In the genomic region with DNA sequence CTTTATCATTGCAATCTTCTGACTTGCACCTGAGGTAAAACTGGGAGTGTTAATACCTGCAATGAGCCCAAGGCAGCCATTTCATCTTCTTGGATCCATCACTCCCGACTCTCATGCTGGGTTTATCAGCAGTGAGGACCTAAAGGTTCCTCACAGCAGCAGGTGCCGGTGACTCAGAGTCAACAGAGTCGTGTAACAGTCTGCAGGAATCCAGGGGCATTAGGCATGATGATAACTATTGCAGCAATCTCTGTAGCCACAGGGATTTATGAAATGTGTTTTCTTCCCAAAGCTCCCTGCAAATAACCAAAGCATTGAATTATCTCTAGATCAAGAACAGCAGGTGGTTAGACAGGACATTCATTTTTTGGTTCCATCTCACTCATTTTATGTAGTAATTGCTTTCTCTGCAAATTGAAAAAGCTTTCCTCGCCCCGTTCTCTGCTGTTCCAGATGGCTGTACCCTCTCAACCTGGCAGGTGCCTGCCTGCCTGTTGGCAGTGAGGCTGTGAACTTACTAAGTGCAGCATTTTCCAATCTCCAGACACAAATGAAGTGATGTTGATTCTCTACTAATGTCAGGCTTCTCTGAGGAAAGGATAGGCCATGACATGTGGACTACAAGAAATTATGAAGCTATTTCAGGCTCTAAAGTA, we compare ENCODE assay signal across 21 cellular contexts. TPM values are rescaled to one million over a fixed set of nuclear protein-coding genes. Genes with fewer than 3 reads are reported as not detected.
A peak's percentile ranks its signal among the peaks of the same experiment; 100 is the strongest.
DNase-seq lines count a peak whose midpoint lies in the region; ATAC-seq and TF ChIP-seq lines count a peak whose summit lies in the region.
"Had no signal": no experiment of that assay in that cellular context is flagged by ENCODE, and none has a peak within 500 bp of the region (broad histone marks: within the 10 kb centered on the region; RNA-seq: fewer than 3 reads in every experiment).

No MANE protein-coding gene starts in this region.

- TF ChIP-seq CTCF in neural cell (IDR thresholded peaks at IDR 0.05; ENCODE audit: poor library complexity, severe bottlenecking) (no peak), gastroesophageal sphincter (IDR thresholded peaks at IDR 0.05) (no peak), nephron progenitor cell (IDR thresholded peaks at IDR 0.05) (no peak)

- no peaks in the 10 kb centered on the region for H3F3A ChIP-seq in neural cell (ENCODE audit: insufficient read depth, low read length, poor library complexity, severe bottlenecking)

- H3K4me3 ChIP-seq in neural cell (ENCODE audit: low read length) (no peak overlapping the region), gastroesophageal sphincter (no peak overlapping the region)
- H3K4me3 ChIP-seq: sigmoid colon, stomach, uterus had no signal

- no peaks in the 10 kb centered on the region for H3K9me3 Mint-ChIP-seq in activated CD4-positive, alpha-beta T cell treated with anti-CD3 and anti-CD28 coated beads, Interleukin-2, amount 10 ng/mL, durations not matched to agents 24 days and 14 days
- H3K9me3 Mint-ChIP-seq in nephron progenitor cell: peaks cover 7% of the 10 kb centered on the region
- H3K9me3 Mint-ChIP-seq: activated B cell treated with CpG ODN at 0.5 μM for 24 hours; activated T-helper 2 cell treated with anti-CD3 and anti-CD28 coated beads, Interferon-gamma antibody, Interleukin-2, Interleukin-4, amounts not matched to agents 10 μg/mL and 5 μg/mL and 100 μg/mL, durations not matched to agents 14 hours and 24 hours and 36 hours had no signal

- H3K27me3 ChIP-seq in neural cell (ENCODE audit: insufficient read depth, low read depth, low read length) (no peaks in the 10 kb centered on the region), gastroesophageal sphincter (no peaks in the 10 kb centered on the region)
- H3K27me3 ChIP-seq: sigmoid colon, uterus had no signal

- H3K27ac Mint-ChIP-seq in activated CD4-positive, alpha-beta T cell treated with anti-CD3 and anti-CD28 coated beads, Interleukin-2, amount 10 ng/mL, durations not matched to agents 24 days and 14 days: no peak overlapping the region
- no peak overlapping the region for H3K27ac Mint-ChIP-seq in nephron progenitor cell
- H3K27ac Mint-ChIP-seq: activated B cell treated with CpG ODN at 0.5 μM for 24 hours; activated CD8-positive, alpha-beta T cell treated with anti-CD3 and anti-CD28 coated beads, Interleukin-2, amount 10 ng/mL, durations not matched to agents 7 days and 5 days; activated T-helper 2 cell treated with anti-CD3 and anti-CD28 coated beads, Interferon-gamma antibody, Interleukin-2, Interleukin-4, amounts not matched to agents 10 μg/mL and 5 μg/mL and 100 μg/mL, durations not matched to agents 14 hours and 24 hours and 36 hours; T-helper 17 cell had no signal

- H3K36me3 ChIP-seq in neural cell (ENCODE audit: insufficient read depth, low read length): no peaks in the 10 kb centered on the region
- H3K36me3 ChIP-seq in gastroesophageal sphincter: no peaks in the 10 kb centered on the region
- H3K36me3 ChIP-seq: sigmoid colon, stomach, uterus had no signal

- H4K20me1 ChIP-seq in neural cell (ENCODE audit: insufficient read depth): no peaks in the 10 kb centered on the region

- intact Hi-C loops in activated CD4-positive, alpha-beta T cell treated with anti-CD3 and anti-CD28 coated beads, Interleukin-2, amount 10 ng/mL, durations not matched to agents 24 days and 14 days (cut with micrococcal nuclease): no loop called here

- H3K79me2 ChIP-seq in neural cell (replicated peaks; ENCODE audit: insufficient read depth, low read length): no peaks in the 10 kb centered on the region

- no peak overlapping the region for H3K27ac ChIP-seq in neural cell (ENCODE audit: low read length)
- H3K27ac ChIP-seq in gastroesophageal sphincter: no peak overlapping the region
- H3K27ac ChIP-seq: sigmoid colon, stomach, uterus had no signal

- H3K4me1 ChIP-seq in gastroesophageal sphincter: no peaks in the 10 kb centered on the region
- H3K4me1 ChIP-seq: sigmoid colon, stomach, uterus had no signal

- no peak for ATAC-seq in gastroesophageal sphincter
- ATAC-seq: activated CD8-positive, alpha-beta T cell treated with anti-CD3 and anti-CD28 coated beads, Interleukin-2, amount 10 ng/mL, durations not matched to agents 7 days and 5 days; left lobe of liver; T-helper 17 cell had no signal

- TF ChIP-seq EP300 in neural cell (conservative IDR thresholded peaks at IDR 0.05; ENCODE audit: poor library complexity, severe bottlenecking) (no peak), gastroesophageal sphincter (IDR thresholded peaks at IDR 0.05) (no peak)

- DNase-seq in DMS 273 (lab: John Stamatoyannopoulos, UW; ENCODE audit: unreplicated experiment) (peak; percentile 67), NCI-H1105 (lab: John Stamatoyannopoulos, UW) (peak; percentile 41), SW480 (ENCODE audit: low spot score) (peak; percentile 45), nephron progenitor cell (no peak)
- DNase-seq in activated CD4-positive, alpha-beta T cell treated with anti-CD3 and anti-CD28 coated beads, Interleukin-2, amount 10 ng/mL, durations not matched to agents 24 days and 14 days: no peak
- DNase-seq in activated CD8-positive, alpha-beta memory T cell treated with anti-CD3 and anti-CD28 coated beads, Interleukin-2, amount 50 U/mL, for 48 hours: no peak
- DNase-seq: activated B cell treated with CpG ODN at 0.5 μM for 24 hours; activated CD8-positive, alpha-beta T cell treated with anti-CD3 and anti-CD28 coated beads, Interleukin-2, amount 10 ng/mL, durations not matched to agents 7 days and 5 days; central memory CD4-positive, alpha-beta T cell; NCI-H1436; occipital lobe; SIG-M5; sigmoid colon; stimulated activated CD4-positive, alpha-beta T cell treated with anti-CD3 and anti-CD28 coated beads, Interleukin-2, amount 100 ng/mL, for 24 hours; stomach; T-helper 17 cell; uterus had no signal

- 68% methylated on average over 4 of the region's 5 CpGs; no CpG with 5 or more reads in 1 of the 2 donors for WGBS in gastroesophageal sphincter (ENCODE audit: low coverage in 1 of 2), 2 donors

- H3K9ac ChIP-seq in neural cell (ENCODE audit: low read length): no peak overlapping the region

- H3K36me3 Mint-ChIP-seq in activated CD4-positive, alpha-beta T cell treated with anti-CD3 and anti-CD28 coated beads, Interleukin-2, amount 10 ng/mL, durations not matched to agents 24 days and 14 days (ENCODE audit: low read depth): no peaks in the 10 kb centered on the region
- H3K36me3 Mint-ChIP-seq in nephron progenitor cell (ENCODE audit: low read depth): no peaks in the 10 kb centered on the region

- no peak for TF ChIP-seq RAD21 in neural cell (conservative IDR thresholded peaks at IDR 0.05)

- no peak for TF ChIP-seq POLR2A in gastroesophageal sphincter (IDR thresholded peaks at IDR 0.05)

- H2AFZ ChIP-seq in neural cell (ENCODE audit: low read depth, low read length): no peak overlapping the region

- no peaks in the 10 kb centered on the region for H3K27me3 Mint-ChIP-seq in activated CD4-positive, alpha-beta T cell treated with anti-CD3 and anti-CD28 coated beads, Interleukin-2, amount 10 ng/mL, durations not matched to agents 24 days and 14 days
- H3K27me3 Mint-ChIP-seq in nephron progenitor cell (ENCODE audit: low read depth, poor library complexity): peaks cover 21% of the 10 kb centered on the region
- H3K27me3 Mint-ChIP-seq: activated B cell treated with CpG ODN at 0.5 μM for 24 hours, T-helper 17 cell had no signal

- H3K9me2 ChIP-seq in neural cell (ENCODE audit: insufficient read depth, low read length): no peaks in the 10 kb centered on the region

- H3K4me1 Mint-ChIP-seq in activated CD4-positive, alpha-beta T cell treated with anti-CD3 and anti-CD28 coated beads, Interleukin-2, amount 10 ng/mL, durations not matched to agents 24 days and 14 days: no peaks in the 10 kb centered on the region
- peaks cover 6% of the 10 kb centered on the region for H3K4me1 Mint-ChIP-seq in nephron progenitor cell
- H3K4me1 Mint-ChIP-seq: activated B cell treated with CpG ODN at 0.5 μM for 24 hours had no signal

- no peak overlapping the region for H3K4me3 Mint-ChIP-seq in activated CD4-positive, alpha-beta T cell treated with anti-CD3 and anti-CD28 coated beads, Interleukin-2, amount 10 ng/mL, durations not matched to agents 24 days and 14 days
- H3K4me3 Mint-ChIP-seq in nephron progenitor cell: no peak overlapping the region
- H3K4me3 Mint-ChIP-seq: activated B cell treated with CpG ODN at 0.5 μM for 24 hours; activated CD8-positive, alpha-beta T cell treated with anti-CD3 and anti-CD28 coated beads, Interleukin-2, amount 10 ng/mL, durations not matched to agents 7 days and 5 days; T-helper 17 cell had no signal

- H3K9me3 ChIP-seq in neural cell (ENCODE audit: low read length) (no peaks in the 10 kb centered on the region), gastroesophageal sphincter (no peaks in the 10 kb centered on the region)
- H3K9me3 ChIP-seq: sigmoid colon, stomach, uterus had no signal

- H3K4me2 ChIP-seq in neural cell (ENCODE audit: low read length): no peak overlapping the region

TF ChIP-seq in neural cell, 6 proteins besides CTCF, POLR2A, EP300 and RAD21 (continues in another document):
- TF ChIP-seq SMC3 (conservative IDR thresholded peaks at IDR 0.05; ENCODE audit: poor library complexity): no peak
- TF ChIP-seq MXI1 (conservative IDR thresholded peaks at IDR 0.05; ENCODE audit: poor library complexity, severe bottlenecking): no peak
- TF ChIP-seq POLR2AphosphoS5 (IDR thresholded peaks at IDR 0.05): peak; percentile 65
- TF ChIP-seq EZH2 (IDR thresholded peaks at IDR 0.05; ENCODE audit: borderline replicate concordance, insufficient read depth, low read length, poor library complexity, severe bottlenecking): no peak

RNA-seq across cellular contexts. Expression of a gene that starts 48.1 kb away (rescaled TPM):
- 180 and 184 TPM in 2 replicates for polyA plus RNA-seq in neural cell
- polyA minus RNA-seq in neural cell: 96.4 and 115 TPM in 2 replicates
- total RNA-seq in gastroesophageal sphincter: 10 to 100 TPM in 3 of 4 donors, 1 to 10 TPM in 1; 6.5 to 50.5 (median 25.2) TPM
- total RNA-seq in activated CD4-positive, alpha-beta T cell treated with anti-CD3 and anti-CD28 coated beads, Interleukin-2, amount 10 ng/mL, durations not matched to agents 24 days and 14 days: 0.19 TPM in 1 of 2 replicates, not detected in the other
- total RNA-seq: activated B cell treated with CpG ODN at 0.5 μM for 24 hours; activated CD8-positive, alpha-beta T cell treated with anti-CD3 and anti-CD28 coated beads, Interleukin-2, amount 10 ng/mL, durations not matched to agents 7 days and 5 days; activated T-helper 2 cell treated with anti-CD3 and anti-CD28 coated beads, Interferon-gamma antibody, Interleukin-2, Interleukin-4, amounts not matched to agents 10 μg/mL and 5 μg/mL and 100 μg/mL, durations not matched to agents 14 hours and 24 hours and 36 hours had no signal

Comparison
In these comparisons a context has a peak if more than half of its experiments do, and no peak if none do; other contexts are left out.
1. DNase-seq: peak in DMS 273 (single experiment), NCI-H1105 (single experiment) and SW480 (single experiment); none in activated CD4-positive, alpha-beta T cell treated with anti-CD3 and anti-CD28 coated beads, Interleukin-2, amount 10 ng/mL, durations not matched to agents 24 days and 14 days (single experiment), nephron progenitor cell (single experiment) and activated CD8-positive, alpha-beta memory T cell treated with anti-CD3 and anti-CD28 coated beads, Interleukin-2, amount 50 U/mL, for 48 hours (single experiment).